In the genomic region with DNA sequence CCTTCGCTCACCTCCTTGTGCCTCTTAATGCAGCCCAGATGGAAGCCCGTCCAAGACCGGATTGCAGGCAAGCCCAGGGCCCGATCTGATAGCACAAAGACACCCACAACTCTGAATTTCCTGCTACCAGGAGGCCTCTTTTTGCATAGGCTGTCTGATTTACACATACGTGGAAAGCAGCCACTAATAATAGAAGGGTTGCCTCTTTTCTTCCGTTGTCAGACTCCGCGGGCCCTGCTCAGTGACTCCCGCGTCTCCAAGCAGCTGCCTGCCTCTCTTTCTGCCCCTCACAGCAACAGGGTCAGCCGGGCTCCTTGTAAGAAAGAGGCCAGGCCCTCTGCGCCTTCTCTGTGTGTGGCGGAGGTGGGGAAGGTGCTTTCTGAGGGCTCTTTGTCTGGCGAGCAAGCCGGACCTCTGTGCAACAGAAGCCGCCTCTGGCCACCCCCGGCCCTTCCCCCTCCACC, we compare ENCODE assay signal across 8 cellular contexts. TPM values are rescaled to one million over a fixed set of nuclear protein-coding genes. Genes with fewer than 3 reads are reported as not detected.
DNase-seq lines count a peak whose midpoint lies in the region; ATAC-seq and TF ChIP-seq lines count a peak whose summit lies in the region.

No MANE protein-coding gene starts in this region.

- H3K4me3 ChIP-seq in body of pancreas: no peak overlapping the region

- intact Hi-C loops in body of pancreas (cut with DNase I): no loop called here

- no peaks in the 10 kb centered on the region for H3K36me3 ChIP-seq in body of pancreas (replicated peaks in 1 of 2; ENCODE audit: insufficient read depth in 1 of 2, low read depth in 2 of 2)

- ATAC-seq in GM19025 (IDR thresholded peaks at IDR 0.05; ENCODE audit: low read depth, unreplicated experiment) (peak; percentile 57), HG02885 (IDR thresholded peaks at IDR 0.05; ENCODE audit: poor library complexity, unreplicated experiment) (peak; percentile 60), body of pancreas (no peak)
- peak; percentile 74 for ATAC-seq in stimulated activated effector memory CD8-positive, alpha-beta T cell treated with anti-CD3 and anti-CD28 coated beads, Interleukin-12 subunit alpha, Interleukin-12 subunit beta, amount 100 ng/mL, for 72 hours

- WGBS in body of pancreas, 2 donors: 49 to 73% methylated on average over 14 to 17 of the region's 17 CpGs

- H3K9me3 ChIP-seq in body of pancreas: no peaks in the 10 kb centered on the region

- H3K27me3 Mint-ChIP-seq in endothelial cell (ENCODE audit: unreplicated experiment): peaks cover 39% of the 10 kb centered on the region

- H3K36me3 Mint-ChIP-seq in endothelial cell (ENCODE audit: low read depth, unreplicated experiment): peaks cover 77% of the 10 kb centered on the region
- H3K36me3 Mint-ChIP-seq in stimulated activated effector memory CD8-positive, alpha-beta T cell treated with anti-CD3 and anti-CD28 coated beads, Interleukin-12 subunit alpha, Interleukin-12 subunit beta, amount 100 ng/mL, for 72 hours: peaks cover 50% of the 10 kb centered on the region

- H3K4me1 ChIP-seq in body of pancreas: peaks cover 9% of the 10 kb centered on the region

- no peaks in the 10 kb centered on the region for H3K9me3 Mint-ChIP-seq in endothelial cell (ENCODE audit: unreplicated experiment)
- H3K9me3 Mint-ChIP-seq in stimulated activated effector memory CD8-positive, alpha-beta T cell treated with anti-CD3 and anti-CD28 coated beads, Interleukin-12 subunit alpha, Interleukin-12 subunit beta, amount 100 ng/mL, for 72 hours: no peaks in the 10 kb centered on the region

- H3K4me3 Mint-ChIP-seq in endothelial cell (ENCODE audit: unreplicated experiment): peak overlapping the region; percentile 76
- peak overlapping the region; percentile 79 for H3K4me3 Mint-ChIP-seq in stimulated activated effector memory CD8-positive, alpha-beta T cell treated with anti-CD3 and anti-CD28 coated beads, Interleukin-12 subunit alpha, Interleukin-12 subunit beta, amount 100 ng/mL, for 72 hours

- peak; percentile 4 for DNase-seq in SK-MEL-5 (ENCODE audit: low read depth, low spot score)
- no peak for DNase-seq in endothelial cell (ENCODE audit: low spot score)
- DNase-seq in stimulated activated effector memory CD8-positive, alpha-beta T cell treated with anti-CD3 and anti-CD28 coated beads, Interleukin-12 subunit alpha, Interleukin-12 subunit beta, amount 100 ng/mL, for 72 hours (ENCODE audit: low spot score in 2 of 2): no peak
- no peak for DNase-seq in body of pancreas
- no peak for DNase-seq in iPS-NIHi11 (ENCODE audit: low spot score)
- no peak for DNase-seq in glomerular visceral epithelial cell (ENCODE audit: extremely low spot score)

- peaks cover 96% of the 10 kb centered on the region for H3K4me1 Mint-ChIP-seq in endothelial cell (ENCODE audit: unreplicated experiment)
- peaks cover 98% of the 10 kb centered on the region for H3K4me1 Mint-ChIP-seq in stimulated activated effector memory CD8-positive, alpha-beta T cell treated with anti-CD3 and anti-CD28 coated beads, Interleukin-12 subunit alpha, Interleukin-12 subunit beta, amount 100 ng/mL, for 72 hours

- H3K27me3 ChIP-seq in body of pancreas: no peaks in the 10 kb centered on the region

- no peak overlapping the region for H3K27ac ChIP-seq in body of pancreas

- TF ChIP-seq CTCF in endothelial cell (IDR thresholded peaks at IDR 0.05; ENCODE audit: unreplicated experiment): no peak
- no peak for TF ChIP-seq CTCF in body of pancreas (IDR thresholded peaks at IDR 0.05)

- in situ Hi-C loops in SK-MEL-5 (cut with HindIII; ENCODE audit: low pct_unique_long_range_greater_than_20kb, low sequenced_read_pairs): no loop called here

- TF ChIP-seq POLR2A in body of pancreas (IDR thresholded peaks at IDR 0.05): no peak

- peak overlapping the region; percentile 72 for H3K27ac Mint-ChIP-seq in endothelial cell (ENCODE audit: unreplicated experiment)
- H3K27ac Mint-ChIP-seq in stimulated activated effector memory CD8-positive, alpha-beta T cell treated with anti-CD3 and anti-CD28 coated beads, Interleukin-12 subunit alpha, Interleukin-12 subunit beta, amount 100 ng/mL, for 72 hours: peak overlapping the region; percentile 99

RNA-seq across cellular contexts. Expression of a gene that starts 26.7 kb away (rescaled TPM):
- 0.11 TPM in 1 of 2 replicates, not detected in the other for total RNA-seq in SK-MEL-5 (2014; rRNA removed; shearing (Covaris generic))
- polyA plus RNA-seq in SK-MEL-5 (2015; cell fraction: cytosol; rRNA removed): not detected in 2 replicates
- polyA plus RNA-seq in SK-MEL-5 (2015; cell fraction: nucleus; rRNA removed): not detected in 2 replicates
- 271 TPM for total RNA-seq in endothelial cell (ENCODE audit: unreplicated experiment)
- 1 to 10 TPM; 2.6 to 4.4 TPM for total RNA-seq in body of pancreas

Comparison
In these comparisons a context has a peak if more than half of its experiments do, and no peak if none do; other contexts are left out.
1. RNA of a gene that starts 26.7 kb away (total RNA-seq): 271 TPM in endothelial cell (single experiment); 2.6 to 4.4 TPM in body of pancreas and 0.11 TPM in SK-MEL-5; every median in the first group is over 10 times any median in the second.